11 cellular contexts compared by ENCODE assay signal in the genomic region with DNA sequence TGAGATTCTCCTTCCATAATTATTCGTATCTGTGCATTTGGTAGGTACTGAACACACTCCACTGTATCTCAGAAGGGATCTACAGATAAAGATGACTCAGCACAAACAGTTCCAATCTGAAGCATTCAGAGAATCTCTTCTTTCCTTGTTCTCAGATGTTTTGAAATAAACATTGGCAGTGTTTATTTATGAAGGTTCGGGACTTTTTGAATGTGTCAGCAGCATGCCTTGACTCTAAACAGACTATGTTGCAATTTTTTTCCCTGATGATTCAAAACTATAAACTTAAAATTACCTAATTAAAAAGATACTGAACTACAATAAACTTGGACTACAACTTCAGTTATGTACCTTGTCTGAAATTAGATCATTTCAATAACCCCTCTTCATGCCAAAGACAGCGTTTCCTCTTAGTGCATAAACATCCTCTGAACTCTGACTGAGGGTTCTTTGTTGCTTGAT.
DNase-seq lines count a peak whose midpoint lies in the region; ATAC-seq and TF ChIP-seq lines count a peak whose summit lies in the region.
"Had no signal": no experiment of that assay in that cellular context is flagged by ENCODE, and none has a peak within 500 bp of the region (broad histone marks: within the 10 kb centered on the region; RNA-seq: fewer than 3 reads in every experiment).

No MANE protein-coding gene starts in this region.

- WGBS in hepatocyte (ENCODE audit: low lambda C conversion rate, missing lambda C conversion rate) = 31% methylated on average over 3 of the region's 3 CpGs

- peaks cover 53% of the 10 kb centered on the region for H3K4me1 ChIP-seq in adipocyte (ENCODE audit: control insufficient read depth, insufficient read depth, low read length)
- H3K4me1 ChIP-seq in hepatocyte (ENCODE audit: insufficient read depth) = no peaks in the 10 kb centered on the region
- H3K4me1 ChIP-seq in subcutaneous abdominal adipose tissue (ENCODE audit: control insufficient read depth in 5 of 5, insufficient read depth in 5 of 5, low read length in 5 of 5) = peaks cover 2 to 41% (median 18%) of the 10 kb centered on the region in 5 donors

- DNase-seq in HPDE6-E6E7 (ENCODE audit: extremely low spot score) = peak; percentile 52
- DNase-seq in adipocyte (ENCODE audit: low read depth) = peak; percentile 96
- peak; percentile 43 for DNase-seq in hepatocyte (ENCODE audit: low spot score)
- DNase-seq in cerebellar cortex (ENCODE audit: low spot score) = no peak
- no peak for DNase-seq in DMS79 (lab: John Stamatoyannopoulos, UW)
- no peak for DNase-seq in NCI-H1694 treated with DMSO at 0.1 percent for 48 hours (lab: John Stamatoyannopoulos, UW)
- no peak for DNase-seq in stimulated activated naive CD8-positive, alpha-beta T cell treated with anti-CD3 and anti-CD28 coated beads, Interleukin-15, amount 100 ng/mL, for 72 hours
- DNase-seq: activated CD4-positive, alpha-beta T cell treated with anti-CD3 and anti-CD28 coated beads for 4 hours; dorsolateral prefrontal cortex; NCI-H510A treated with DMSO at 0.1 percent for 48 hours had no signal

- peak overlapping the region in 1 of 2 donors; percentile 85 for H3K27ac Mint-ChIP-seq in stimulated activated naive CD8-positive, alpha-beta T cell treated with anti-CD3 and anti-CD28 coated beads, Interleukin-15, amount 100 ng/mL, for 72 hours

- H3K4me1 Mint-ChIP-seq in stimulated activated naive CD8-positive, alpha-beta T cell treated with anti-CD3 and anti-CD28 coated beads, Interleukin-15, amount 100 ng/mL, for 72 hours = peaks cover 23% of the 10 kb centered on the region

- peak overlapping the region; percentile 30 for H3K27ac ChIP-seq in hepatocyte
- peak overlapping the region; percentile 66 for H3K27ac ChIP-seq in subcutaneous abdominal adipose tissue (ENCODE audit: low read depth, low read length)

- no peak for ATAC-seq in stimulated activated naive CD8-positive, alpha-beta T cell treated with anti-CD3 and anti-CD28 coated beads, Interleukin-15, amount 100 ng/mL, for 72 hours

- peak overlapping the region; percentile 64 for H3K9ac ChIP-seq in adipocyte (ENCODE audit: low read length)
- H3K9ac ChIP-seq in subcutaneous abdominal adipose tissue (ENCODE audit: low read length in 5 of 5) = peak overlapping the region in 1 of 5 donors; percentile 42

- H3K27me3 ChIP-seq in adipocyte (replicated peaks; ENCODE audit: control insufficient read depth, insufficient read depth, low read length) (no peaks in the 10 kb centered on the region), hepatocyte (no peaks in the 10 kb centered on the region), subcutaneous abdominal adipose tissue (ENCODE audit: control insufficient read depth in 5 of 5, insufficient read depth in 4 of 5, low read length in 5 of 5) (no peaks in the 10 kb centered on the region)
- H3K27me3 ChIP-seq: dorsolateral prefrontal cortex had no signal

- peak overlapping the region in 1 of 2 donors; percentile 38 for H3K4me3 Mint-ChIP-seq in stimulated activated naive CD8-positive, alpha-beta T cell treated with anti-CD3 and anti-CD28 coated beads, Interleukin-15, amount 100 ng/mL, for 72 hours

- no peak overlapping the region for H3K4me2 ChIP-seq in hepatocyte

- H3K4me3 ChIP-seq in adipocyte (ENCODE audit: low read length) (peak overlapping the region; percentile 0), hepatocyte (no peak overlapping the region), subcutaneous abdominal adipose tissue (ENCODE audit: low read depth in 1 of 5, low read length in 5 of 5) (no peak overlapping the region)
- H3K4me3 ChIP-seq: dorsolateral prefrontal cortex had no signal

- H3K36me3 ChIP-seq in adipocyte (ENCODE audit: control insufficient read depth, insufficient read depth, low read length, severe bottlenecking) (no peaks in the 10 kb centered on the region), hepatocyte (replicated peaks; ENCODE audit: insufficient read depth, low read depth) (no peaks in the 10 kb centered on the region), subcutaneous abdominal adipose tissue (ENCODE audit: control insufficient read depth in 5 of 5, insufficient read depth in 5 of 5, low read length in 5 of 5) (no peaks in the 10 kb centered on the region)

- TF ChIP-seq CTCF in hepatocyte (IDR thresholded peaks at IDR 0.05; ENCODE audit: poor library complexity) = no peak

- H3K27me3 Mint-ChIP-seq in stimulated activated naive CD8-positive, alpha-beta T cell treated with anti-CD3 and anti-CD28 coated beads, Interleukin-15, amount 100 ng/mL, for 72 hours = no peaks in the 10 kb centered on the region

- H2AFZ ChIP-seq in hepatocyte = no peak overlapping the region

- H3K9me3 ChIP-seq in adipocyte (ENCODE audit: control insufficient read depth, low read length) (no peaks in the 10 kb centered on the region), hepatocyte (ENCODE audit: low read depth) (no peaks in the 10 kb centered on the region), subcutaneous abdominal adipose tissue (ENCODE audit: control insufficient read depth in 5 of 5, low read length in 5 of 5) (no peaks in the 10 kb centered on the region)

- H3K79me2 ChIP-seq in hepatocyte = no peaks in the 10 kb centered on the region

- no peaks in the 10 kb centered on the region for H3K9me3 Mint-ChIP-seq in stimulated activated naive CD8-positive, alpha-beta T cell treated with anti-CD3 and anti-CD28 coated beads, Interleukin-15, amount 100 ng/mL, for 72 hours

- H3K9me2 ChIP-seq in hepatocyte (replicated peaks; ENCODE audit: insufficient read depth) = no peaks in the 10 kb centered on the region

- no peaks in the 10 kb centered on the region for H4K20me1 ChIP-seq in hepatocyte (ENCODE audit: insufficient read depth, poor library complexity, severe bottlenecking)

Comparison
In these comparisons a context has a peak if more than half of its experiments do, and no peak if none do; other contexts are left out.
1. DNase-seq: peak in HPDE6-E6E7 (single experiment), adipocyte (single experiment) and hepatocyte (single experiment); none in cerebellar cortex (single experiment), DMS79 (single experiment), NCI-H1694 treated with DMSO at 0.1 percent for 48 hours (single experiment) and stimulated activated naive CD8-positive, alpha-beta T cell treated with anti-CD3 and anti-CD28 coated beads, Interleukin-15, amount 100 ng/mL, for 72 hours (0 of 2).